Comparison of ENCODE assay signal across 1 cellular context in the genomic region with DNA sequence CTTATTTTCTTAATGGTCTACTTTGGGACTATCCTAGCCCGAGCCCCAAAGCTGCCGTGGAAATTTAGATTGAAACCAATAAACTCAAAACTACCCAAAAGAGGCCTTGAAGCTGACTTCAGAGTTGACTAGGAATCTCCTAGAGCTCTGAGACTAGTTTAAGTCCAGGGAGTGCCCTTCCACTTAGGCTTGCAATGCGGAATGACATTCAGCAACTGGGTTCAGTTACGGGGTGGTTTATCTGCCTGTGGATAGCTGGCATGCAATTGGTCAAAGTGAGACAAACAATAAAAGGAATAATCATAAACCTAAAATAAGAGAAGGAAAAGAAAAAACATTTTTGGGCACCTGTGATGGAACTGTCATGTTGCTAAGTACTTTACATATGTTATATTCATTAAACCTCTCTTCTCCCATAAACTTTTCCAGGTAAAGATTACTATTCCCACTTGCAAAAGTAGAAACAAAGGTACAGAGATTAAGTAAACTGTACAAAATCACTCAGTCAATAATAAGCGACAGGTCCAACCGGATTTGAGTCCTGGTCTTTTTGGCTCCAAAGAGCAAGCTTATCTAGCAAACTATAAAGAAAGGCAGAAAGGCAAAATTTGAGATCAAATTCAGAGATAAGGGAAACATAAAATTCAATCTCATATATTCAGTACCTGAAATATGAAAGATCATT.
TF ChIP-seq lines count a peak whose summit lies in the region.

No MANE protein-coding gene starts in this region.

TF ChIP-seq in HepG2, 621 proteins besides CTCF, POLR2A, EP300 and RAD21 (continued from another document):
- TF ChIP-seq, protein P1, sequence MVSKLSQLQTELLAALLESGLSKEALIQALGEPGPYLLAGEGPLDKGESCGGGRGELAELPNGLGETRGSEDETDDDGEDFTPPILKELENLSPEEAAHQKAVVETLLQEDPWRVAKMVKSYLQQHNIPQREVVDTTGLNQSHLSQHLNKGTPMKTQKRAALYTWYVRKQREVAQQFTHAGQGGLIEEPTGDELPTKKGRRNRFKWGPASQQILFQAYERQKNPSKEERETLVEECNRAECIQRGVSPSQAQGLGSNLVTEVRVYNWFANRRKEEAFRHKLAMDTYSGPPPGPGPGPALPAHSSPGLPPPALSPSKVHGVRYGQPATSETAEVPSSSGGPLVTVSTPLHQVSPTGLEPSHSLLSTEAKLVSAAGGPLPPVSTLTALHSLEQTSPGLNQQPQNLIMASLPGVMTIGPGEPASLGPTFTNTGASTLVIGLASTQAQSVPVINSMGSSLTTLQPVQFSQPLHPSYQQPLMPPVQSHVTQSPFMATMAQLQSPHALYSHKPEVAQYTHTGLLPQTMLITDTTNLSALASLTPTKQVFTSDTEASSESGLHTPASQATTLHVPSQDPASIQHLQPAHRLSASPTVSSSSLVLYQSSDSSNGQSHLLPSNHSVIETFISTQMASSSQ (IDR thresholded peaks at IDR 0.05; ENCODE audit: low read depth), result no peak
- TF ChIP-seq, protein P1 (CRISPR knock-in tag; IDR thresholded peaks at IDR 0.05; ENCODE audit: borderline replicate concordance), result no peak
- TF ChIP-seq ZNF672 (CRISPR knock-in tag; IDR thresholded peaks at IDR 0.05), result no peak
- TF ChIP-seq ONECUT2 (CRISPR knock-in tag; IDR thresholded peaks at IDR 0.05), result peak; percentile 50; the same call in 1 of the 2 replicates
- TF ChIP-seq MED1 (CRISPR knock-in tag; IDR thresholded peaks at IDR 0.05), result peak; percentile 43; the same call in 1 of the 2 replicates
- no peak for TF ChIP-seq ZNF780A (CRISPR knock-in tag; IDR thresholded peaks at IDR 0.05)
- TF ChIP-seq CHCHD3 (CRISPR knock-in tag; IDR thresholded peaks at IDR 0.05), result no peak
- TF ChIP-seq SALL2 (CRISPR knock-in tag; IDR thresholded peaks at IDR 0.05), result no peak
- no peak for TF ChIP-seq GLI4 (CRISPR knock-in tag; IDR thresholded peaks at IDR 0.05; ENCODE audit: borderline replicate concordance)
- 0 out of 2 replicates have a peak, but pooled peaks have one; percentile 29 for TF ChIP-seq SOX5 (CRISPR knock-in tag; IDR thresholded peaks at IDR 0.05; ENCODE audit: borderline replicate concordance)
- no peak for TF ChIP-seq KAT7 (CRISPR knock-in tag; IDR thresholded peaks at IDR 0.05; ENCODE audit: borderline replicate concordance)
- TF ChIP-seq FLYWCH1 (CRISPR knock-in tag; IDR thresholded peaks at IDR 0.05), result no peak
- TF ChIP-seq, protein P2, sequence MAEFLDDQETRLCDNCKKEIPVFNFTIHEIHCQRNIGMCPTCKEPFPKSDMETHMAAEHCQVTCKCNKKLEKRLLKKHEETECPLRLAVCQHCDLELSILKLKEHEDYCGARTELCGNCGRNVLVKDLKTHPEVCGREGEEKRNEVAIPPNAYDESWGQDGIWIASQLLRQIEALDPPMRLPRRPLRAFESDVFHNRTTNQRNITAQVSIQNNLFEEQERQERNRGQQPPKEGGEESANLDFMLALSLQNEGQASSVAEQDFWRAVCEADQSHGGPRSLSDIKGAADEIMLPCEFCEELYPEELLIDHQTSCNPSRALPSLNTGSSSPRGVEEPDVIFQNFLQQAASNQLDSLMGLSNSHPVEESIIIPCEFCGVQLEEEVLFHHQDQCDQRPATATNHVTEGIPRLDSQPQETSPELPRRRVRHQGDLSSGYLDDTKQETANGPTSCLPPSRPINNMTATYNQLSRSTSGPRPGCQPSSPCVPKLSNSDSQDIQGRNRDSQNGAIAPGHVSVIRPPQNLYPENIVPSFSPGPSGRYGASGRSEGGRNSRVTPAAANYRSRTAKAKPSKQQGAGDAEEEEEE (CRISPR knock-in tag; IDR thresholded peaks at IDR 0.05; ENCODE audit: borderline replicate concordance), result no peak
- TF ChIP-seq MTA3 (CRISPR knock-in tag; IDR thresholded peaks at IDR 0.05), result no peak
- no peak for TF ChIP-seq ZNF674 (CRISPR knock-in tag; IDR thresholded peaks at IDR 0.05; ENCODE audit: low read depth)
- no peak for TF ChIP-seq PHF21A (CRISPR knock-in tag; IDR thresholded peaks at IDR 0.05)
- no peak for TF ChIP-seq ZNF296 (CRISPR knock-in tag; conservative IDR thresholded peaks at IDR 0.05)
- no peak for TF ChIP-seq NFRKB (IDR thresholded peaks at IDR 0.05)
- TF ChIP-seq CREM (IDR thresholded peaks at IDR 0.05), result peak; percentile 53; the same call in 1 of the 2 replicates
- TF ChIP-seq CREM (CRISPR knock-in tag; IDR thresholded peaks at IDR 0.05), result no peak
- TF ChIP-seq FIP1L1 (IDR thresholded peaks at IDR 0.05; ENCODE audit: borderline replicate concordance, insufficient read depth, low read depth, low read length), result no peak
- TF ChIP-seq ZFP1 (CRISPR knock-in tag; IDR thresholded peaks at IDR 0.05), result no peak
- TF ChIP-seq, protein P3, sequence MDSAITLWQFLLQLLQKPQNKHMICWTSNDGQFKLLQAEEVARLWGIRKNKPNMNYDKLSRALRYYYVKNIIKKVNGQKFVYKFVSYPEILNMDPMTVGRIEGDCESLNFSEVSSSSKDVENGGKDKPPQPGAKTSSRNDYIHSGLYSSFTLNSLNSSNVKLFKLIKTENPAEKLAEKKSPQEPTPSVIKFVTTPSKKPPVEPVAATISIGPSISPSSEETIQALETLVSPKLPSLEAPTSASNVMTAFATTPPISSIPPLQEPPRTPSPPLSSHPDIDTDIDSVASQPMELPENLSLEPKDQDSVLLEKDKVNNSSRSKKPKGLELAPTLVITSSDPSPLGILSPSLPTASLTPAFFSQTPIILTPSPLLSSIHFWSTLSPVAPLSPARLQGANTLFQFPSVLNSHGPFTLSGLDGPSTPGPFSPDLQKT (CRISPR knock-in tag; IDR thresholded peaks at IDR 0.05; ENCODE audit: borderline replicate concordance), result no peak
- no peak for TF ChIP-seq ZSCAN21 (CRISPR knock-in tag; IDR thresholded peaks at IDR 0.05; ENCODE audit: borderline replicate concordance)
- no peak for TF ChIP-seq RBM22 (optimal IDR thresholded peaks at IDR 0.05; ENCODE audit: low read length)
- TF ChIP-seq REXO4 (CRISPR knock-in tag; IDR thresholded peaks at IDR 0.05; ENCODE audit: borderline replicate concordance), result no peak
- no peak for TF ChIP-seq ZSCAN20 (CRISPR knock-in tag; IDR thresholded peaks at IDR 0.05; ENCODE audit: borderline replicate concordance)
- no peak for TF ChIP-seq IRX3 (CRISPR knock-in tag; IDR thresholded peaks at IDR 0.05; ENCODE audit: borderline replicate concordance, low read depth)
- TF ChIP-seq TBP (CRISPR knock-in tag; IDR thresholded peaks at IDR 0.05), result no peak
- peak; percentile 49; the same call in 1 of the 2 replicates for TF ChIP-seq ZSCAN29 (CRISPR knock-in tag; conservative IDR thresholded peaks at IDR 0.05)
- TF ChIP-seq MAFG (CRISPR knock-in tag; IDR thresholded peaks at IDR 0.05), result no peak
- no peak for TF ChIP-seq SP2 (CRISPR knock-in tag; IDR thresholded peaks at IDR 0.05)
- TF ChIP-seq, protein P4, sequence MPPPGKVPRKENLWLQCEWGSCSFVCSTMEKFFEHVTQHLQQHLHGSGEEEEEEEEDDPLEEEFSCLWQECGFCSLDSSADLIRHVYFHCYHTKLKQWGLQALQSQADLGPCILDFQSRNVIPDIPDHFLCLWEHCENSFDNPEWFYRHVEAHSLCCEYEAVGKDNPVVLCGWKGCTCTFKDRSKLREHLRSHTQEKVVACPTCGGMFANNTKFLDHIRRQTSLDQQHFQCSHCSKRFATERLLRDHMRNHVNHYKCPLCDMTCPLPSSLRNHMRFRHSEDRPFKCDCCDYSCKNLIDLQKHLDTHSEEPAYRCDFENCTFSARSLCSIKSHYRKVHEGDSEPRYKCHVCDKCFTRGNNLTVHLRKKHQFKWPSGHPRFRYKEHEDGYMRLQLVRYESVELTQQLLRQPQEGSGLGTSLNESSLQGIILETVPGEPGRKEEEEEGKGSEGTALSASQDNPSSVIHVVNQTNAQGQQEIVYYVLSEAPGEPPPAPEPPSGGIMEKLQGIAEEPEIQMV (CRISPR knock-in tag; IDR thresholded peaks at IDR 0.05; ENCODE audit: low read depth), result no peak
- peak; percentile 38 for TF ChIP-seq TEAD3 (CRISPR knock-in tag; optimal IDR thresholded peaks at IDR 0.05; ENCODE audit: borderline replicate concordance)
- TF ChIP-seq ZNF430 (CRISPR knock-in tag; IDR thresholded peaks at IDR 0.05), result no peak
- no peak for TF ChIP-seq IKZF5 (CRISPR knock-in tag; IDR thresholded peaks at IDR 0.05)
- no peak for TF ChIP-seq ZNF557 (CRISPR knock-in tag; IDR thresholded peaks at IDR 0.05)
- TF ChIP-seq ZNF839 (CRISPR knock-in tag; IDR thresholded peaks at IDR 0.05; ENCODE audit: borderline replicate concordance), result no peak
- no peak for TF ChIP-seq KDM4B (CRISPR knock-in tag; IDR thresholded peaks at IDR 0.05)
- TF ChIP-seq, protein P5, sequence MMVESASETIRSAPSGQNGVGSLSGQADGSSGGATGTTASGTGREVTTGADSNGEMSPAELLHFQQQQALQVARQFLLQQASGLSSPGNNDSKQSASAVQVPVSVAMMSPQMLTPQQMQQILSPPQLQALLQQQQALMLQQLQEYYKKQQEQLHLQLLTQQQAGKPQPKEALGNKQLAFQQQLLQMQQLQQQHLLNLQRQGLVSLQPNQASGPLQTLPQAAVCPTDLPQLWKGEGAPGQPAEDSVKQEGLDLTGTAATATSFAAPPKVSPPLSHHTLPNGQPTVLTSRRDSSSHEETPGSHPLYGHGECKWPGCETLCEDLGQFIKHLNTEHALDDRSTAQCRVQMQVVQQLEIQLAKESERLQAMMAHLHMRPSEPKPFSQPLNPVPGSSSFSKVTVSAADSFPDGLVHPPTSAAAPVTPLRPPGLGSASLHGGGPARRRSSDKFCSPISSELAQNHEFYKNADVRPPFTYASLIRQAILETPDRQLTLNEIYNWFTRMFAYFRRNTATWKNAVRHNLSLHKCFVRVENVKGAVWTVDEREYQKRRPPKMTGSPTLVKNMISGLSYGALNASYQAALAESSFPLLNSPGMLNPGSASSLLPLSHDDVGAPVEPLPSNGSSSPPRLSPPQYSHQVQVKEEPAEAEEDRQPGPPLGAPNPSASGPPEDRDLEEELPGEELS (CRISPR knock-in tag; IDR thresholded peaks at IDR 0.05), result no peak
- TF ChIP-seq STAG1 (CRISPR knock-in tag; IDR thresholded peaks at IDR 0.05), result no peak
- TF ChIP-seq ZNF746 (CRISPR knock-in tag; IDR thresholded peaks at IDR 0.05), result no peak
- no peak for TF ChIP-seq ZNF878 (CRISPR knock-in tag; IDR thresholded peaks at IDR 0.05)
- no peak for TF ChIP-seq TAF15 (IDR thresholded peaks at IDR 0.05; ENCODE audit: low read depth, low read length, poor library complexity, severe bottlenecking)
- TF ChIP-seq GATAD2A (CRISPR knock-in tag; IDR thresholded peaks at IDR 0.05), result peak; percentile 32; the same call in 1 of the 2 replicates
- TF ChIP-seq ZNF564 (CRISPR knock-in tag; IDR thresholded peaks at IDR 0.05), result no peak
- no peak for TF ChIP-seq NFE2L1 (CRISPR knock-in tag; IDR thresholded peaks at IDR 0.05; ENCODE audit: borderline replicate concordance)
- no peak for TF ChIP-seq ZNF790 (CRISPR knock-in tag; IDR thresholded peaks at IDR 0.05; ENCODE audit: borderline replicate concordance)
